ENCODE assay signal across 20 cellular contexts in genomic region chr10:31816318-31816717, GRCh38.
DNase-seq lines count a peak whose midpoint lies in the region; TF ChIP-seq lines count a peak whose summit lies in the region.
"Had no signal": no experiment of that assay in that cellular context is flagged by ENCODE, and none has a peak within 500 bp of the region (broad histone marks: within the 10 kb centered on the region; RNA-seq: fewer than 3 reads in every experiment).

No MANE protein-coding gene starts in this region.

- H3F3A ChIP-seq in GM23248 (ENCODE audit: insufficient read depth) = peaks cover 41% of the 10 kb centered on the region
- peaks cover 13% of the 10 kb centered on the region for H3F3A ChIP-seq in smooth muscle cell (ENCODE audit: low read depth)

- H3K9me2 ChIP-seq in GM23248 (ENCODE audit: insufficient read depth) = no peaks in the 10 kb centered on the region
- H3K9me2 ChIP-seq in hepatocyte (replicated peaks; ENCODE audit: insufficient read depth) = no peaks in the 10 kb centered on the region

- no peak overlapping the region for H2AFZ ChIP-seq in GM23248
- no peak overlapping the region for H2AFZ ChIP-seq in hepatocyte
- H2AFZ ChIP-seq in smooth muscle cell (ENCODE audit: low read depth) = no peak overlapping the region

- peak; percentile 72 for DNase-seq in GM23248
- DNase-seq in astrocyte of the hippocampus (ENCODE audit: low read depth, low spot score) = peak; percentile 65
- no peak for DNase-seq in hepatocyte (ENCODE audit: low spot score)
- no peak for DNase-seq in smooth muscle cell (lab: John Stamatoyannopoulos, UW; ENCODE audit: unreplicated experiment)
- no peak for DNase-seq in progenitor cell of endocrine pancreas (ENCODE audit: low spot score, unreplicated experiment)
- DNase-seq in activated naive CD4-positive, alpha-beta T cell treated with anti-CD3 and anti-CD28 coated beads, Interleukin-2, amount 50 U/mL, for 16 hours = no peak
- DNase-seq in GM10266 (ENCODE audit: extremely low spot score) = no peak
- no peak for DNase-seq in NCI-H1105 (lab: John Stamatoyannopoulos, UW)
- DNase-seq: activated CD4-positive, alpha-beta T cell treated with anti-CD3 and anti-CD28 coated beads, Interleukin-2, amount 50 U/mL, for 1 hour; activated naive CD4-positive, alpha-beta T cell treated with anti-CD3 and anti-CD28 coated beads, Interleukin-2, amount 10 ng/mL, durations not matched to agents 7 days and 5 days; COR-L47; effector CD4-positive, alpha-beta T cell; esophagus squamous epithelium; heart left ventricle; MV-4-11; NCI-H1930; stimulated activated naive CD8-positive, alpha-beta T cell treated with anti-CD3 and anti-CD28 coated beads, Interleukin-15, Interleukin-2, amounts not matched to agents 100 U/mL and 50 U/mL, for 24 hours had no signal

- H3K36me3 Mint-ChIP-seq in progenitor cell of endocrine pancreas (ENCODE audit: insufficient read depth) = peaks cover 11% of the 10 kb centered on the region
- H3K36me3 Mint-ChIP-seq: activated naive CD4-positive, alpha-beta T cell treated with anti-CD3 and anti-CD28 coated beads, Interleukin-2, amount 10 ng/mL, durations not matched to agents 7 days and 5 days had no signal

- H3K4me3 ChIP-seq in GM23248 (no peak overlapping the region), hepatocyte (no peak overlapping the region), smooth muscle cell (no peak overlapping the region)
- H3K4me3 ChIP-seq: esophagus squamous epithelium, heart left ventricle, K562 had no signal

- H3K4me2 ChIP-seq in GM23248 (ENCODE audit: unreplicated experiment) (peak overlapping the region; percentile 20), hepatocyte (no peak overlapping the region), smooth muscle cell (peak overlapping the region; percentile 42)

- peaks cover 11% of the 10 kb centered on the region; the same call in 1 of the 2 replicates for H3K36me3 ChIP-seq in GM23248 (ENCODE audit: low read depth)
- no peaks in the 10 kb centered on the region for H3K36me3 ChIP-seq in hepatocyte (replicated peaks; ENCODE audit: insufficient read depth, low read depth)
- no peaks in the 10 kb centered on the region for H3K36me3 ChIP-seq in smooth muscle cell (ENCODE audit: low read depth)

- H3K27ac ChIP-seq in GM23248 (peak overlapping the region; percentile 40), hepatocyte (peak overlapping the region; percentile 12), smooth muscle cell (ENCODE audit: low read depth) (peak overlapping the region; percentile 62)
- H3K27ac ChIP-seq: esophagus squamous epithelium, HL-60 had no signal

- H3K9me3 ChIP-seq in GM23248 (ENCODE audit: low read depth) = no peaks in the 10 kb centered on the region
- H3K9me3 ChIP-seq in hepatocyte (ENCODE audit: low read depth) = no peaks in the 10 kb centered on the region
- H3K9me3 ChIP-seq in smooth muscle cell (replicated peaks; ENCODE audit: low read depth) = no peaks in the 10 kb centered on the region
- H3K9me3 ChIP-seq: esophagus squamous epithelium, heart left ventricle had no signal

- H3K4me1 ChIP-seq in GM23248 (ENCODE audit: insufficient read depth) (peaks cover 56% of the 10 kb centered on the region), hepatocyte (ENCODE audit: insufficient read depth) (no peaks in the 10 kb centered on the region), smooth muscle cell (ENCODE audit: low read depth) (no peaks in the 10 kb centered on the region)
- H3K4me1 ChIP-seq: esophagus squamous epithelium had no signal

- H3K4me3 Mint-ChIP-seq in progenitor cell of endocrine pancreas (ENCODE audit: low read depth) = no peak overlapping the region
- H3K4me3 Mint-ChIP-seq: activated naive CD4-positive, alpha-beta T cell treated with anti-CD3 and anti-CD28 coated beads, Interleukin-2, amount 10 ng/mL, durations not matched to agents 7 days and 5 days; nephron had no signal

- no peak overlapping the region for H3K27ac Mint-ChIP-seq in progenitor cell of endocrine pancreas
- H3K27ac Mint-ChIP-seq: activated naive CD4-positive, alpha-beta T cell treated with anti-CD3 and anti-CD28 coated beads, Interleukin-2, amount 10 ng/mL, durations not matched to agents 7 days and 5 days; nephron had no signal

- H3K27me3 Mint-ChIP-seq in progenitor cell of endocrine pancreas = no peaks in the 10 kb centered on the region
- H3K27me3 Mint-ChIP-seq: activated naive CD4-positive, alpha-beta T cell treated with anti-CD3 and anti-CD28 coated beads, Interleukin-2, amount 10 ng/mL, durations not matched to agents 7 days and 5 days had no signal

- in situ Hi-C loops in GM23248 (cut with MboI) = loop anchor here (10.0 to 25.0 kb wide), 2 partner anchors 482 to 1079 kb away; no protein-coding TSS in a partner anchor

- TF ChIP-seq CTCF in hepatocyte (IDR thresholded peaks at IDR 0.05; ENCODE audit: poor library complexity) = no peak
- no peak for TF ChIP-seq CTCF in smooth muscle cell (IDR thresholded peaks at IDR 0.05; ENCODE audit: borderline replicate concordance, insufficient read depth, poor library complexity, severe bottlenecking)
- no peak for TF ChIP-seq CTCF in progenitor cell of endocrine pancreas (IDR thresholded peaks at IDR 0.05; ENCODE audit: unreplicated experiment)
- no peak for TF ChIP-seq CTCF in GM10266 (IDR thresholded peaks at IDR 0.05; ENCODE audit: control insufficient read depth, insufficient read depth, low read depth, missing control alignments)

- no peaks in the 10 kb centered on the region for H3K27me3 ChIP-seq in GM23248 (replicated peaks; ENCODE audit: insufficient read depth)
- H3K27me3 ChIP-seq in hepatocyte = no peaks in the 10 kb centered on the region
- no peaks in the 10 kb centered on the region for H3K27me3 ChIP-seq in smooth muscle cell (ENCODE audit: low read depth)
- H3K27me3 ChIP-seq: esophagus squamous epithelium, heart left ventricle had no signal

- H3K9me3 Mint-ChIP-seq in progenitor cell of endocrine pancreas (ENCODE audit: low read depth) = no peaks in the 10 kb centered on the region
- H3K9me3 Mint-ChIP-seq: activated naive CD4-positive, alpha-beta T cell treated with anti-CD3 and anti-CD28 coated beads, Interleukin-2, amount 10 ng/mL, durations not matched to agents 7 days and 5 days; nephron had no signal

- H3K79me2 ChIP-seq in GM23248 (ENCODE audit: insufficient read depth) = 0 out of 2 replicates have a peak, but pooled peaks cover 12% of the 10 kb centered on the region
- no peaks in the 10 kb centered on the region for H3K79me2 ChIP-seq in hepatocyte
- no peaks in the 10 kb centered on the region for H3K79me2 ChIP-seq in smooth muscle cell (ENCODE audit: low read depth)

- H3K9ac ChIP-seq in GM23248 (no peak overlapping the region; the same call in 1 of the 2 replicates), smooth muscle cell (ENCODE audit: low read depth) (no peak overlapping the region)

- 13 to 14% methylated on average over 2 of the region's 2 CpGs for WGBS in GM23248 (ENCODE audit: low coverage in 1 of 2, low lambda C conversion rate in 2 of 2, missing lambda C conversion rate in 2 of 2), 2 experiments
- whole genome bisulfite sequencing in hepatocyte (ENCODE audit: low lambda C conversion rate, missing lambda C conversion rate) = 69% methylated on average over 2 of the region's 2 CpGs
- WGBS in smooth muscle cell (ENCODE audit: low lambda C conversion rate) = 3% methylated on average over 2 of the region's 2 CpGs

- no peaks in the 10 kb centered on the region for H4K20me1 ChIP-seq in GM23248 (ENCODE audit: insufficient read depth)
- no peaks in the 10 kb centered on the region for H4K20me1 ChIP-seq in hepatocyte (ENCODE audit: insufficient read depth, poor library complexity, severe bottlenecking)
- no peaks in the 10 kb centered on the region for H4K20me1 ChIP-seq in smooth muscle cell (ENCODE audit: low read depth)

- H3K4me1 Mint-ChIP-seq in progenitor cell of endocrine pancreas (ENCODE audit: low read depth) = peaks cover 9% of the 10 kb centered on the region
- H3K4me1 Mint-ChIP-seq: activated naive CD4-positive, alpha-beta T cell treated with anti-CD3 and anti-CD28 coated beads, Interleukin-2, amount 10 ng/mL, durations not matched to agents 7 days and 5 days had no signal

Comparison
In these comparisons a context has a peak if more than half of its experiments do, and no peak if none do; other contexts are left out.
1. DNase-seq: peak in GM23248 (single experiment) and astrocyte of the hippocampus (single experiment); none in hepatocyte (single experiment), smooth muscle cell (single experiment), progenitor cell of endocrine pancreas (single experiment), activated naive CD4-positive, alpha-beta T cell treated with anti-CD3 and anti-CD28 coated beads, Interleukin-2, amount 50 U/mL, for 16 hours (single experiment), GM10266 (single experiment) and NCI-H1105 (single experiment).
2. H3K27ac ChIP-seq: peak in every context shown above with its lines; median percentile 62 in smooth muscle cell; 40 in GM23248; 12 in hepatocyte.